In the genomic region with DNA sequence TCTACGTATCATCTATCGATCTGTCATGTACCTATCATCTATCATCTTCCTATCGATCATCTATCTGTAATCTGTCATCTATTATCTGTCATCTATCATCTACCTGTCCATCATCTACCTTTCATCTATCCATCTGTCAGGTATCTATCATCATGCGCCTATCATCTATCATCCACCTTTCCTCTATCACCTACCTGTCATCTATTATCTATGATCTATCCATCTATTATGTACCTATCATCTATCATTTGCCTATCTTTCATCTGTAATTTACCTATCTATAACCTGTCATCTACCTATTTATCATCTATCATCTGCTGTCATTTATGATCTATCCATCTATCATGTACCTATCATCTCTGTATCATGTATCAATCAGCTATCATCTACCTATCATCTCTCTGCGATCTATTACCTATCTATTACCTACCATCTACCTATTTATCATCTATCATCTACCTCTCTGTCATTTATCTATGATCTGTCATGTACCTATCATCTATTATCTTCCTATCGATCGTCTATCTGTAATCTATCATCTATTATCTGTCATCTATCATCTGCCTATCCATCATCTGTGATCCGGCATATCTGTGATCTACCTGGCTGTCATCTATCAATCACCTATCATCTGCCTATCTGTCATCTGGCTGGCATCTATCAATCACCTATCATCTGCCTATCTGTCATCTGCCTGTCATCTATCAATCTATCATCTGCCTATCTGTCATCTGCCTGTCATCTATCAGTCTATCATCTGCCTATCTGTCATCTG, we compare ENCODE assay signal across 1 cellular context.
TF ChIP-seq lines count a peak whose summit lies in the region.

No MANE protein-coding gene starts in this region.

TF ChIP-seq in GM23338, 12 proteins besides CTCF, POLR2A, EP300 and RAD21 (continued from another document):
- TF ChIP-seq, protein P1, sequence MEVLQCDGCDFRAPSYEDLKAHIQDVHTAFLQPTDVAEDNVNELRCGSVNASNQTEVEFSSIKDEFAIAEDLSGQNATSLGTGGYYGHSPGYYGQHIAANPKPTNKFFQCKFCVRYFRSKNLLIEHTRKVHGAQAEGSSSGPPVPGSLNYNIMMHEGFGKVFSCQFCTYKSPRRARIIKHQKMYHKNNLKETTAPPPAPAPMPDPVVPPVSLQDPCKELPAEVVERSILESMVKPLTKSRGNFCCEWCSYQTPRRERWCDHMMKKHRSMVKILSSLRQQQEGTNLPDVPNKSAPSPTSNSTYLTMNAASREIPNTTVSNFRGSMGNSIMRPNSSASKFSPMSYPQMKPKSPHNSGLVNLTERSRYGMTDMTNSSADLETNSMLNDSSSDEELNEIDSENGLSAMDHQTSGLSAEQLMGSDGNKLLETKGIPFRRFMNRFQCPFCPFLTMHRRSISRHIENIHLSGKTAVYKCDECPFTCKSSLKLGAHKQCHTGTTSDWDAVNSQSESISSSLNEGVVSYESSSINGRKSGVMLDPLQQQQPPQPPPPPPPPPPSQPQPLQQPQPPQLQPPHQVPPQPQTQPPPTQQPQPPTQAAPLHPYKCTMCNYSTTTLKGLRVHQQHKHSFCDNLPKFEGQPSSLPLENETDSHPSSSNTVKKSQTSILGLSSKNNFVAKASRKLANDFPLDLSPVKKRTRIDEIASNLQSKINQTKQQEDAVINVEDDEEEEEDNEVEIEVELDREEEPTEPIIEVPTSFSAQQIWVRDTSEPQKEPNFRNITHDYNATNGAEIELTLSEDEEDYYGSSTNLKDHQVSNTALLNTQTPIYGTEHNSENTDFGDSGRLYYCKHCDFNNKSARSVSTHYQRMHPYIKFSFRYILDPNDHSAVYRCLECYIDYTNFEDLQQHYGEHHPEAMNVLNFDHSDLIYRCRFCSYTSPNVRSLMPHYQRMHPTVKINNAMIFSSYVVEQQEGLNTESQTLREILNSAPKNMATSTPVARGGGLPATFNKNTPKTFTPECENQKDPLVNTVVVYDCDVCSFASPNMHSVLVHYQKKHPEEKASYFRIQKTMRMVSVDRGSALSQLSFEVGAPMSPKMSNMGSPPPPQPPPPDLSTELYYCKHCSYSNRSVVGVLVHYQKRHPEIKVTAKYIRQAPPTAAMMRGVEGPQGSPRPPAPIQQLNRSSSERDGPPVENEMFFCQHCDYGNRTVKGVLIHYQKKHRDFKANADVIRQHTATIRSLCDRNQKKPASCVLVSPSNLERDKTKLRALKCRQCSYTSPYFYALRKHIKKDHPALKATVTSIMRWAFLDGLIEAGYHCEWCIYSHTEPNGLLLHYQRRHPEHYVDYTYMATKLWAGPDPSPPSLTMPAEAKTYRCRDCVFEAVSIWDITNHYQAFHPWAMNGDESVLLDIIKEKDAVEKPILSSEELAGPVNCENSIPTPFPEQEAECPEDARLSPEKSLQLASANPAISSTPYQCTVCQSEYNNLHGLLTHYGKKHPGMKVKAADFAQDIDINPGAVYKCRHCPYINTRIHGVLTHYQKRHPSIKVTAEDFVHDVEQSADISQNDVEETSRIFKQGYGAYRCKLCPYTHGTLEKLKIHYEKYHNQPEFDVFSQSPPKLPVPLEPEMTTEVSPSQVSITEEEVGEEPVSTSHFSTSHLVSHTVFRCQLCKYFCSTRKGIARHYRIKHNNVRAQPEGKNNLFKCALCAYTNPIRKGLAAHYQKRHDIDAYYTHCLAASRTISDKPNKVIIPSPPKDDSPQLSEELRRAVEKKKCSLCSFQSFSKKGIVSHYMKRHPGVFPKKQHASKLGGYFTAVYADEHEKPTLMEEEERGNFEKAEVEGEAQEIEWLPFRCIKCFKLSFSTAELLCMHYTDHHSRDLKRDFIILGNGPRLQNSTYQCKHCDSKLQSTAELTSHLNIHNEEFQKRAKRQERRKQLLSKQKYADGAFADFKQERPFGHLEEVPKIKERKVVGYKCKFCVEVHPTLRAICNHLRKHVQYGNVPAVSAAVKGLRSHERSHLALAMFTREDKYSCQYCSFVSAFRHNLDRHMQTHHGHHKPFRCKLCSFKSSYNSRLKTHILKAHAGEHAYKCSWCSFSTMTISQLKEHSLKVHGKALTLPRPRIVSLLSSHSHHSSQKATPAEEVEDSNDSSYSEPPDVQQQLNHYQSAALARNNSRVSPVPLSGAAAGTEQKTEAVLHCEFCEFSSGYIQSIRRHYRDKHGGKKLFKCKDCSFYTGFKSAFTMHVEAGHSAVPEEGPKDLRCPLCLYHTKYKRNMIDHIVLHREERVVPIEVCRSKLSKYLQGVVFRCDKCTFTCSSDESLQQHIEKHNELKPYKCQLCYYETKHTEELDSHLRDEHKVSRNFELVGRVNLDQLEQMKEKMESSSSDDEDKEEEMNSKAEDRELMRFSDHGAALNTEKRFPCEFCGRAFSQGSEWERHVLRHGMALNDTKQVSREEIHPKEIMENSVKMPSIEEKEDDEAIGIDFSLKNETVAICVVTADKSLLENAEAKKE (CRISPR knock-in tag; IDR thresholded peaks at IDR 0.05) = no peak
- TF ChIP-seq ZNF331 (CRISPR knock-in tag; IDR thresholded peaks at IDR 0.05; ENCODE audit: low read depth) (no peak), CREB1 (CRISPR knock-in tag; IDR thresholded peaks at IDR 0.05; ENCODE audit: low read depth) (no peak), JUNB (IDR thresholded peaks at IDR 0.05; ENCODE audit: unreplicated experiment) (no peak), ZNF114 (CRISPR knock-in tag; IDR thresholded peaks at IDR 0.05) (no peak), EZH2phosphoT487 (IDR thresholded peaks at IDR 0.05; ENCODE audit: unreplicated experiment) (no peak), EZH2 (IDR thresholded peaks at IDR 0.05; ENCODE audit: low read depth, unreplicated experiment) (no peak)
